ENCODE assay signal across 10 cellular contexts in the genomic region with DNA sequence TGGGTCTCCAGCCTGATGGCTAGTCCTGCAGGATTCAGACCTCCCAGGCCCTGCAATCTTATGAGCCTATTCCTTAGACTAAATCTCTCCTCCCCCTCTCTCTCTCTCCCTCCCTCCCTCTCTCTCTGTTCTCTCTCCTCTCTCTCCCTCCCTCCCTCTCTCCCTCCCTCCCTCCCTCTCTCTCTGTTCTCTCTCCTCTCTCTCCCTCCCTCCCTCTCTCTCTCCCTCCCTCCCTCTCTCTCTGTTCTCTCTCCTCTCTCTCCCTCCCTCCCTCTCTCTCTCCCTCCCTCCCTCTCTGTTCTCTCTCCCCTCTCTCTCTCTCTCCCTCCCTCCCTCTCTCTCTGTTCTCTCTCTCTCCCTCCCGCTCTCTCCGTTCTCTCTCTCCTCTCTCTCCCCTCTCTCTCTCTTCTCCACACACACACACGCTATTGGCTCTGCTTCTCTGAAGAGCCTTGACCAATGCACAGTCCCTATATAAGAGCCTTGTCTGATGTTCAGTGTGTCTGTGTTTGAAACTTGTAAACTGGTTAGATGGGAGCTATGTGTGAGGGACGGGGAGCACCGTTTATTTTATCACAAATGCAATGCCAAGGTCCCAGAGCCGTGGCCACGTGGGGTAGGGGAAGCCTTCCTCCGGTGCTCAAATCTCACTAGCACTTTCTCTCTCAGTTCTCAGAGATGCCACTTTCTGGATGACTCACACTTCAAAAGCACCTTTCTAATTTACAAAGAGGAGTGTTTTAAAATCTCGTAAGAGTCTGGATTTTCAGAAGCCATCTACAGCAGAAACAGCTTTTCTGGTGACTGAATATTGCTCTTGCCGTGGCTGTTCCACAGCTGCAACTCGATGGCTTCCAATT. TPM values are rescaled to one million over a fixed set of nuclear protein-coding genes. Genes with fewer than 3 reads are reported as not detected.
DNase-seq lines count a peak whose midpoint lies in the region; ATAC-seq and TF ChIP-seq lines count a peak whose summit lies in the region.
"Had no signal": no experiment of that assay in that cellular context is flagged by ENCODE, and none has a peak within 500 bp of the region (broad histone marks: within the 10 kb centered on the region; RNA-seq: fewer than 3 reads in every experiment).

No MANE protein-coding gene starts in this region.

- H3K4me2 ChIP-seq in osteoblast (ENCODE audit: insufficient read depth, low read length), result no peak overlapping the region

- no peaks in the 10 kb centered on the region for H3K4me1 ChIP-seq in osteoblast (ENCODE audit: insufficient read depth, low read length)

- H3K27ac ChIP-seq in osteoblast (ENCODE audit: low read depth, low read length), result no peak overlapping the region
- H3K27ac ChIP-seq in substantia nigra (ENCODE audit: low read depth, low read length, poor library complexity, severe bottlenecking), result no peak overlapping the region

- H2AFZ ChIP-seq in osteoblast (ENCODE audit: low read length), result no peak overlapping the region

- H3K4me3 ChIP-seq in osteoblast (ENCODE audit: insufficient read depth, low read length), result no peak overlapping the region

- peaks cover 44% of the 10 kb centered on the region for H3K36me3 ChIP-seq in osteoblast (ENCODE audit: insufficient read depth, low read length)

- TF ChIP-seq CTCF in osteoblast (IDR thresholded peaks at IDR 0.05; ENCODE audit: extremely low read depth, low read depth, low read length), result no peak

- peak; percentile 44 for DNase-seq in osteoblast (ENCODE audit: insufficient read length, low spot score, missing footprints)
- no peak for DNase-seq in posterior vena cava (ENCODE audit: low spot score)
- no peak for DNase-seq in pons (ENCODE audit: low spot score)
- no peak for DNase-seq in substantia nigra (lab: John Stamatoyannopoulos, UW)
- no peak for DNase-seq in germinal center (ENCODE audit: low spot score)
- DNase-seq: NCI-H1105 treated with DMSO at 0.1 percent for 48 hours had no signal

- H3K27me3 ChIP-seq in osteoblast (ENCODE audit: insufficient read depth, low read length), result peaks cover 6% of the 10 kb centered on the region

- H3K9me3 ChIP-seq in osteoblast (ENCODE audit: low read depth, low read length), result peaks cover 2% of the 10 kb centered on the region

- H4K20me1 ChIP-seq in osteoblast (ENCODE audit: insufficient read depth, low read length), result no peaks in the 10 kb centered on the region

- intact Hi-C loops in posterior vena cava (cut with DNase I), result no loop called here

- peak; percentile 76 for ATAC-seq in GM18519 (IDR thresholded peaks at IDR 0.05; ENCODE audit: low FRiP score, unreplicated experiment)
- peak; percentile 97 for ATAC-seq in GM21717 (IDR thresholded peaks at IDR 0.05; ENCODE audit: unreplicated experiment)
- peak; percentile 84 for ATAC-seq in HG03565 (IDR thresholded peaks at IDR 0.05; ENCODE audit: unreplicated experiment)

- H3K79me2 ChIP-seq in osteoblast (ENCODE audit: insufficient read depth, low read length), result no peaks in the 10 kb centered on the region

RNA-seq across cellular contexts. Expression of a gene that starts 9.4 kb away (rescaled TPM):
- total RNA-seq in osteoblast (not detected in 2 replicates), posterior vena cava (not detected)
- total RNA-seq: omental fat pad had no signal

RNA-seq across cellular contexts. Expression of a gene that starts 33.5 kb away (rescaled TPM):
- total RNA-seq in osteoblast, result 0.36 TPM in 1 of 2 replicates, not detected in the other
- total RNA-seq in posterior vena cava, result 1 to 10 TPM; 2.0 to 2.7 TPM
